In the genomic region with DNA sequence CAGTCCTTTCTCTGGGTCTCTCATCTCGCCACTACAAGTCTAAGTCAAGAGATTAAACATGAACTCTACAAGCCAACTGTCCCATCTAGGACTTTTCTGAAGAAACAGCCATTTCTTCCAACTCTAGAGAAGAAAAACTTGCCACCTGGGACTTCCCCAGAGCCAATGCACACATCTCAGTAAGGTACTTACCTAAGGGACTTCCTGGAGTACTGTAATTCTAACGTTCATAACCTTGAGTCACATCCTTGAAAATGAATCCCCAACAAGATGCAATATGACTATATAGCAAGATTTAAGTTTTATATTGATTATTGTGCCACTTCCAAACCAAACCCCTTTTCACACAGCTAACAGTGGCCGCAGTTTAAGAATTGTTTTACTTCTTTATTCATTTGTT, we compare ENCODE assay signal across 1 cellular context.
TF ChIP-seq lines count a peak whose summit lies in the region.

No MANE protein-coding gene starts in this region.

TF ChIP-seq in GM12878, 131 proteins besides CTCF, POLR2A, EP300 and RAD21 (continued from another document):
- TF ChIP-seq, protein P1, sequence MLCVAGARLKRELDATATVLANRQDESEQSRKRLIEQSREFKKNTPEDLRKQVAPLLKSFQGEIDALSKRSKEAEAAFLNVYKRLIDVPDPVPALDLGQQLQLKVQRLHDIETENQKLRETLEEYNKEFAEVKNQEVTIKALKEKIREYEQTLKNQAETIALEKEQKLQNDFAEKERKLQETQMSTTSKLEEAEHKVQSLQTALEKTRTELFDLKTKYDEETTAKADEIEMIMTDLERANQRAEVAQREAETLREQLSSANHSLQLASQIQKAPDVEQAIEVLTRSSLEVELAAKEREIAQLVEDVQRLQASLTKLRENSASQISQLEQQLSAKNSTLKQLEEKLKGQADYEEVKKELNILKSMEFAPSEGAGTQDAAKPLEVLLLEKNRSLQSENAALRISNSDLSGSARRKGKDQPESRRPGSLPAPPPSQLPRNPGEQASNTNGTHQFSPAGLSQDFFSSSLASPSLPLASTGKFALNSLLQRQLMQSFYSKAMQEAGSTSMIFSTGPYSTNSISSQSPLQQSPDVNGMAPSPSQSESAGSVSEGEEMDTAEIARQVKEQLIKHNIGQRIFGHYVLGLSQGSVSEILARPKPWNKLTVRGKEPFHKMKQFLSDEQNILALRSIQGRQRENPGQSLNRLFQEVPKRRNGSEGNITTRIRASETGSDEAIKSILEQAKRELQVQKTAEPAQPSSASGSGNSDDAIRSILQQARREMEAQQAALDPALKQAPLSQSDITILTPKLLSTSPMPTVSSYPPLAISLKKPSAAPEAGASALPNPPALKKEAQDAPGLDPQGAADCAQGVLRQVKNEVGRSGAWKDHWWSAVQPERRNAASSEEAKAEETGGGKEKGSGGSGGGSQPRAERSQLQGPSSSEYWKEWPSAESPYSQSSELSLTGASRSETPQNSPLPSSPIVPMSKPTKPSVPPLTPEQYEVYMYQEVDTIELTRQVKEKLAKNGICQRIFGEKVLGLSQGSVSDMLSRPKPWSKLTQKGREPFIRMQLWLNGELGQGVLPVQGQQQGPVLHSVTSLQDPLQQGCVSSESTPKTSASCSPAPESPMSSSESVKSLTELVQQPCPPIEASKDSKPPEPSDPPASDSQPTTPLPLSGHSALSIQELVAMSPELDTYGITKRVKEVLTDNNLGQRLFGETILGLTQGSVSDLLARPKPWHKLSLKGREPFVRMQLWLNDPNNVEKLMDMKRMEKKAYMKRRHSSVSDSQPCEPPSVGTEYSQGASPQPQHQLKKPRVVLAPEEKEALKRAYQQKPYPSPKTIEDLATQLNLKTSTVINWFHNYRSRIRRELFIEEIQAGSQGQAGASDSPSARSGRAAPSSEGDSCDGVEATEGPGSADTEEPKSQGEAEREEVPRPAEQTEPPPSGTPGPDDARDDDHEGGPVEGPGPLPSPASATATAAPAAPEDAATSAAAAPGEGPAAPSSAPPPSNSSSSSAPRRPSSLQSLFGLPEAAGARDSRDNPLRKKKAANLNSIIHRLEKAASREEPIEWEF (IDR thresholded peaks at IDR 0.05; ENCODE audit: insufficient replicate concordance, low read depth, low read length) = peak; percentile 35
- TF ChIP-seq HDAC2 (IDR thresholded peaks at IDR 0.05) (no peak), SIN3A (IDR thresholded peaks at IDR 0.05; ENCODE audit: low read depth, low read length) (no peak), NFIC (IDR thresholded peaks at IDR 0.05; ENCODE audit: low read depth, low read length) (peak; percentile 83), ETV6 (conservative IDR thresholded peaks at IDR 0.05 in 1 of 2, IDR thresholded peaks at IDR 0.05 in 1 of 2; ENCODE audit: borderline replicate concordance in 1 of 2, low read depth in 1 of 2) (0 out of 4 replicates have a peak, but pooled peaks of 1 of the 2 experiments have one; percentile 14), MTA3 (IDR thresholded peaks at IDR 0.05; ENCODE audit: borderline replicate concordance, low read length) (0 out of 2 replicates have a peak, but pooled peaks have one; percentile 39), TCF7 (IDR thresholded peaks at IDR 0.05; ENCODE audit: borderline replicate concordance) (no peak), JUNB (IDR thresholded peaks at IDR 0.05) (peak; percentile 82), RUNX3 (IDR thresholded peaks at IDR 0.05; ENCODE audit: low read length) (peak; percentile 41; the same call in 1 of the 2 replicates), PML (IDR thresholded peaks at IDR 0.05; ENCODE audit: low read length) (0 out of 2 replicates have a peak, but pooled peaks have one; percentile 34), FOXM1 (IDR thresholded peaks at IDR 0.05; ENCODE audit: low read depth, low read length) (peak; percentile 52; the same call in 1 of the 2 replicates)
- TF ChIP-seq, protein P2, sequence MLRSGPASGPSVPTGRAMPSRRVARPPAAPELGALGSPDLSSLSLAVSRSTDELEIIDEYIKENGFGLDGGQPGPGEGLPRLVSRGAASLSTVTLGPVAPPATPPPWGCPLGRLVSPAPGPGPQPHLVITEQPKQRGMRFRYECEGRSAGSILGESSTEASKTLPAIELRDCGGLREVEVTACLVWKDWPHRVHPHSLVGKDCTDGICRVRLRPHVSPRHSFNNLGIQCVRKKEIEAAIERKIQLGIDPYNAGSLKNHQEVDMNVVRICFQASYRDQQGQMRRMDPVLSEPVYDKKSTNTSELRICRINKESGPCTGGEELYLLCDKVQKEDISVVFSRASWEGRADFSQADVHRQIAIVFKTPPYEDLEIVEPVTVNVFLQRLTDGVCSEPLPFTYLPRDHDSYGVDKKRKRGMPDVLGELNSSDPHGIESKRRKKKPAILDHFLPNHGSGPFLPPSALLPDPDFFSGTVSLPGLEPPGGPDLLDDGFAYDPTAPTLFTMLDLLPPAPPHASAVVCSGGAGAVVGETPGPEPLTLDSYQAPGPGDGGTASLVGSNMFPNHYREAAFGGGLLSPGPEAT (IDR thresholded peaks at IDR 0.05; ENCODE audit: low read depth) = peak; percentile 63; the same call in 1 of the 2 replicates
- TF ChIP-seq, protein P3, sequence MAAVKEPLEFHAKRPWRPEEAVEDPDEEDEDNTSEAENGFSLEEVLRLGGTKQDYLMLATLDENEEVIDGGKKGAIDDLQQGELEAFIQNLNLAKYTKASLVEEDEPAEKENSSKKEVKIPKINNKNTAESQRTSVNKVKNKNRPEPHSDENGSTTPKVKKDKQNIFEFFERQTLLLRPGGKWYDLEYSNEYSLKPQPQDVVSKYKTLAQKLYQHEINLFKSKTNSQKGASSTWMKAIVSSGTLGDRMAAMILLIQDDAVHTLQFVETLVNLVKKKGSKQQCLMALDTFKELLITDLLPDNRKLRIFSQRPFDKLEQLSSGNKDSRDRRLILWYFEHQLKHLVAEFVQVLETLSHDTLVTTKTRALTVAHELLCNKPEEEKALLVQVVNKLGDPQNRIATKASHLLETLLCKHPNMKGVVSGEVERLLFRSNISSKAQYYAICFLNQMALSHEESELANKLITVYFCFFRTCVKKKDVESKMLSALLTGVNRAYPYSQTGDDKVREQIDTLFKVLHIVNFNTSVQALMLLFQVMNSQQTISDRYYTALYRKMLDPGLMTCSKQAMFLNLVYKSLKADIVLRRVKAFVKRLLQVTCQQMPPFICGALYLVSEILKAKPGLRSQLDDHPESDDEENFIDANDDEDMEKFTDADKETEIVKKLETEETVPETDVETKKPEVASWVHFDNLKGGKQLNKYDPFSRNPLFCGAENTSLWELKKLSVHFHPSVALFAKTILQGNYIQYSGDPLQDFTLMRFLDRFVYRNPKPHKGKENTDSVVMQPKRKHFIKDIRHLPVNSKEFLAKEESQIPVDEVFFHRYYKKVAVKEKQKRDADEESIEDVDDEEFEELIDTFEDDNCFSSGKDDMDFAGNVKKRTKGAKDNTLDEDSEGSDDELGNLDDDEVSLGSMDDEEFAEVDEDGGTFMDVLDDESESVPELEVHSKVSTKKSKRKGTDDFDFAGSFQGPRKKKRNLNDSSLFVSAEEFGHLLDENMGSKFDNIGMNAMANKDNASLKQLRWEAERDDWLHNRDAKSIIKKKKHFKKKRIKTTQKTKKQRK (IDR thresholded peaks at IDR 0.05; ENCODE audit: low read depth, low read length) = no peak
- TF ChIP-seq, protein P4, sequence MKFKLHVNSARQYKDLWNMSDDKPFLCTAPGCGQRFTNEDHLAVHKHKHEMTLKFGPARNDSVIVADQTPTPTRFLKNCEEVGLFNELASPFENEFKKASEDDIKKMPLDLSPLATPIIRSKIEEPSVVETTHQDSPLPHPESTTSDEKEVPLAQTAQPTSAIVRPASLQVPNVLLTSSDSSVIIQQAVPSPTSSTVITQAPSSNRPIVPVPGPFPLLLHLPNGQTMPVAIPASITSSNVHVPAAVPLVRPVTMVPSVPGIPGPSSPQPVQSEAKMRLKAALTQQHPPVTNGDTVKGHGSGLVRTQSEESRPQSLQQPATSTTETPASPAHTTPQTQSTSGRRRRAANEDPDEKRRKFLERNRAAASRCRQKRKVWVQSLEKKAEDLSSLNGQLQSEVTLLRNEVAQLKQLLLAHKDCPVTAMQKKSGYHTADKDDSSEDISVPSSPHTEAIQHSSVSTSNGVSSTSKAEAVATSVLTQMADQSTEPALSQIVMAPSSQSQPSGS (IDR thresholded peaks at IDR 0.05; ENCODE audit: low read length) = peak; percentile 60; the same call in 1 of the 2 replicates
